In genomic region chr1:114251573-114251939, GRCh38 we compare ENCODE assay signal across 18 cellular contexts.
A peak's percentile ranks its signal among the peaks of the same experiment; 100 is the strongest.
DNase-seq lines count a peak whose midpoint lies in the region; ATAC-seq and TF ChIP-seq lines count a peak whose summit lies in the region.
"Had no signal": no experiment of that assay in that cellular context is flagged by ENCODE, and none has a peak within 500 bp of the region (broad histone marks: within the 10 kb centered on the region; RNA-seq: fewer than 3 reads in every experiment).

No MANE protein-coding gene starts in this region.

- H3K9me3 ChIP-seq in left ventricle myocardium inferior (replicated peaks) = peaks cover 20% of the 10 kb centered on the region
- H3K9me3 ChIP-seq in right atrium auricular region = no peaks in the 10 kb centered on the region
- no peaks in the 10 kb centered on the region for H3K9me3 ChIP-seq in psoas muscle
- H3K9me3 ChIP-seq: A549, Caco-2 had no signal

- no peaks in the 10 kb centered on the region for H3K27me3 ChIP-seq in left ventricle myocardium inferior (ENCODE audit: low read depth)
- no peaks in the 10 kb centered on the region for H3K27me3 ChIP-seq in right atrium auricular region
- no peaks in the 10 kb centered on the region for H3K27me3 ChIP-seq in psoas muscle (ENCODE audit: insufficient read depth in 3 of 3, low read length in 2 of 3)

- TF ChIP-seq CTCF in left ventricle myocardium inferior (IDR thresholded peaks at IDR 0.05; ENCODE audit: borderline replicate concordance) (no peak), right atrium auricular region (IDR thresholded peaks at IDR 0.05) (no peak), psoas muscle (IDR thresholded peaks at IDR 0.05) (no peak)

- ATAC-seq in Right ventricle myocardium inferior (peak; percentile 19), psoas muscle (peak in 2 of 4 donors; percentile 46 to 64)
- ATAC-seq: A549, GM23338, HCT116, HepG2 had no signal

- H3K4me1 ChIP-seq in left ventricle myocardium inferior = peaks cover 10% of the 10 kb centered on the region
- H3K4me1 ChIP-seq in right atrium auricular region = no peaks in the 10 kb centered on the region
- no peaks in the 10 kb centered on the region for H3K4me1 ChIP-seq in psoas muscle
- H3K4me1 ChIP-seq: A549, Caco-2 had no signal

- H3K27ac ChIP-seq in left ventricle myocardium inferior (replicated peaks) = no peak overlapping the region
- peak overlapping the region; percentile 53 to 66 for H3K27ac ChIP-seq in right atrium auricular region
- H3K27ac ChIP-seq in psoas muscle = peak overlapping the region; percentile 65
- H3K27ac ChIP-seq: 22Rv1, A549, C4-2B had no signal

- H3K4me3 ChIP-seq in left ventricle myocardium inferior (no peak overlapping the region), right atrium auricular region (no peak overlapping the region), psoas muscle (no peak overlapping the region)
- H3K4me3 ChIP-seq: A549, GM23338 had no signal

- 85 to 91% (median 90%) methylated on average over 4 of the region's 4 CpGs for WGBS in psoas muscle, 3 donors

- intact Hi-C loops in Right ventricle myocardium inferior (cut with DNase I) (no loop called here), left ventricle myocardium inferior (cut with micrococcal nuclease) (no loop called here), psoas muscle (cut with DNase I) (no loop called here)

- no peak for DNase-seq in Right ventricle myocardium inferior (ENCODE audit: missing footprints)
- DNase-seq in left ventricle myocardium inferior = no peak
- DNase-seq in right atrium auricular region (ENCODE audit: low spot score) = no peak
- no peak for DNase-seq in psoas muscle
- no peak for DNase-seq in SHP77 treated with DMSO at 0.1 percent for 48 hours (lab: John Stamatoyannopoulos, UW)
- DNase-seq in epidermal melanocyte (ENCODE audit: insufficient read length, low spot score) = no peak
- DNase-seq in globus pallidus (ENCODE audit: low spot score) = no peak
- DNase-seq: AML-193; Caco-2; CD4-positive, alpha-beta T cell; H7; HFFc6 had no signal

- no peaks in the 10 kb centered on the region for H3K36me3 ChIP-seq in left ventricle myocardium inferior
- H3K36me3 ChIP-seq in right atrium auricular region = no peaks in the 10 kb centered on the region
- no peaks in the 10 kb centered on the region for H3K36me3 ChIP-seq in psoas muscle (ENCODE audit: insufficient read depth in 1 of 2, low read depth in 1 of 2)
